8 cellular contexts compared by ENCODE assay signal in genomic region chr11:119641991-119642745, GRCh38.
DNase-seq lines count a peak whose midpoint lies in the region; ATAC-seq and TF ChIP-seq lines count a peak whose summit lies in the region.

No MANE protein-coding gene starts in this region.

- TF ChIP-seq POLR2A in spleen (IDR thresholded peaks at IDR 0.05): no peak

- peaks cover 0 to 35% (median 0%) of the 10 kb centered on the region in 7 donors for H3K27me3 ChIP-seq in spleen (replicated peaks in 1 of 7)

- no peaks in the 10 kb centered on the region for H3K36me3 ChIP-seq in spleen

- no peak overlapping the region for H3K27ac ChIP-seq in spleen

- H3K4me3 ChIP-seq in epithelial cell of esophagus (ENCODE audit: low read length): no peak overlapping the region
- no peak overlapping the region for H3K4me3 ChIP-seq in spleen

- 63 to 77% (median 69%) methylated on average over 10 to 12 of the region's 12 CpGs for WGBS in spleen, 5 donors

- H3K4me1 ChIP-seq in spleen: no peaks in the 10 kb centered on the region

- TF ChIP-seq CTCF in GM12874 (IDR thresholded peaks at IDR 0.05; ENCODE audit: insufficient read depth, low read depth, low read length): peak; percentile 73
- TF ChIP-seq CTCF in epithelial cell of esophagus (IDR thresholded peaks at IDR 0.05; ENCODE audit: insufficient read depth, low read depth, low read length, missing control alignments): peak; percentile 71
- TF ChIP-seq CTCF in spleen (IDR thresholded peaks at IDR 0.05 in 8 of 11, conservative IDR thresholded peaks at IDR 0.05 in 3 of 11): peak in 9 of 11 experiments; percentile 14 to 60 (median 44)

- no peak for ATAC-seq in HG02642 (IDR thresholded peaks at IDR 0.05; ENCODE audit: poor library complexity, unreplicated experiment)
- no peak for ATAC-seq in GM18498 (IDR thresholded peaks at IDR 0.05; ENCODE audit: unreplicated experiment)
- no peak for ATAC-seq in HG03342 (IDR thresholded peaks at IDR 0.05; ENCODE audit: unreplicated experiment)

- intact Hi-C loops in spleen (cut with DNase I; ENCODE audit: low total_unique reads): no loop called here

- DNase-seq in Ammon's horn (ENCODE audit: low spot score) (peak; percentile 29), NCI-H748 treated with DMSO at 0.1 percent for 48 hours (lab: John Stamatoyannopoulos, UW) (peak; percentile 4), epithelial cell of esophagus (ENCODE audit: low read depth) (peak; percentile 55), spleen (no peak)

- H3K9me3 ChIP-seq in spleen: no peaks in the 10 kb centered on the region
